Comparison of ENCODE assay signal across 25 cellular contexts in the genomic region with DNA sequence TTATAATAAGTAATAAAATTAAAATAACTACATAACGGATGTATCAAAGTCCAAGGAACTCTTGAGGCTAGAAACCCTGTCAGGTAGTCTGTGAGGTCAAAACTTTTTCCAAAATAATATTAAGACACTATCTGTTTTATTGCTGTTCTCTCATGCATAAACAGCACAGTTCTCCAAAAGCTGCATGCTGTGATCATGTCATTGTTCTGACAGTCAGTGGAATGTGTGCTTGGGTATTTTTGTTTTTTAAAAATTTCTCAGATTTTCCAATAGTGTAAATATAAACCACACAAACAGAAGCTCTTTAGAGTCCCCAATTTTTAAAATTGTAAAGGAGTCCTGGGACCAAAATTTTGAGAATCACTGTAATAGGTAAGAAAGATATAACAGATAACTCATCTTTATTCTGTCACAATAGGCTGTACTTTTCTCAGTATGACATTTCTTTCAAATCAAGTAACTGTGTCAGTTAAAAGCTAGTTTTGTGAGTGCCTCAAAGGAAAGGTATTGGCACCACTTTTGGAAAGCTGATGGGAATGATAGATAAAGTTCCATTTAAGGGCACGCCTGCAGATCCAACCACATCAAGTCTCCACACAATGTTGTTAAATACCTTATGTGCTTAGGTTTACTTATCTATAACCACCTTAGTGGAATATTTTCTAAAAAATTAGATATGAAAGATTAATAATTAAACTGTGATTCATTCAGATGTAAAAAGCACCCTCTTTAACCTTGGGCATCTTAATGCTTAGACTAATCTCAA.
"Had no signal": no experiment of that assay in that cellular context is flagged by ENCODE, and none has a peak within 500 bp of the region (broad histone marks: within the 10 kb centered on the region; RNA-seq: fewer than 3 reads in every experiment).

No MANE protein-coding gene starts in this region.

- H3K4me3 ChIP-seq: colonic mucosa, esophagus squamous epithelium, gastroesophageal sphincter, left ventricle myocardium inferior, lower lobe of right lung, prostate gland, right lobe of liver, spleen, testis, tibial nerve had no signal

- FAIRE-seq: keratinocyte had no signal

- H3K27me3 ChIP-seq: colonic mucosa, esophagus squamous epithelium, gastroesophageal sphincter, right lobe of liver, spleen, testis, tibial nerve had no signal

- DNase-seq: colonic mucosa; dermis blood vessel endothelial cell; esophagus squamous epithelium; foreskin fibroblast; glutamatergic neuron; left cardiac atrium; left ventricle myocardium inferior; lower lobe of right lung; midbrain; occipital lobe; right lobe of liver; spleen; stimulated activated CD4-positive, alpha-beta T cell treated with anti-CD3 and anti-CD28 coated beads, Interleukin-15, amount 100 ng/mL, for 24 hours; stimulated activated CD4-positive, alpha-beta T cell treated with anti-CD3 and anti-CD28 coated beads, Interleukin-1b, Interleukin-23, amount 100 ng/mL, for 48 hours; stimulated activated CD4-positive, alpha-beta T cell treated with anti-CD3 and anti-CD28 coated beads, Interleukin-4, amount 100 ng/mL, for 24 hours; testis had no signal

- H3K4me1 Mint-ChIP-seq: memory B cell; stimulated activated memory B cell treated with anti-CD40 and anti-IgM and Interleukin-4, amounts not matched to agents 10 μg/mL and 1 μg/mL and 100 μg/mL, for 72 hours had no signal

- H3K27me3 Mint-ChIP-seq: memory B cell; natural killer cell treated with Interleukin-12 subunit alpha and Interleukin-12 subunit beta and Interleukin-15 and Interleukin-18, amount 100 ng/mL, for 72 hours; stimulated activated memory B cell treated with anti-CD40 and anti-IgM and Interleukin-4, amounts not matched to agents 10 μg/mL and 1 μg/mL and 100 μg/mL, for 72 hours; stimulated activated naive CD8-positive, alpha-beta T cell treated with anti-CD3 and anti-CD28 coated beads, Interleukin-15, Interleukin-2, amounts not matched to agents 100 ng/mL and 50 ng/mL, for 24 hours had no signal

- H3K9me3 Mint-ChIP-seq: memory B cell; natural killer cell treated with Interleukin-12 subunit alpha and Interleukin-12 subunit beta and Interleukin-15 and Interleukin-18, amount 100 ng/mL, for 72 hours; stimulated activated memory B cell treated with anti-CD40 and anti-IgM and Interleukin-4, amounts not matched to agents 10 μg/mL and 1 μg/mL and 100 μg/mL, for 72 hours; stimulated activated naive CD8-positive, alpha-beta T cell treated with anti-CD3 and anti-CD28 coated beads, Interleukin-15, Interleukin-2, amounts not matched to agents 100 ng/mL and 50 ng/mL, for 24 hours had no signal

- H3K9me3 ChIP-seq: colonic mucosa, esophagus squamous epithelium, gastroesophageal sphincter, left ventricle myocardium inferior, lower lobe of right lung, prostate gland, right lobe of liver, spleen, testis, tibial nerve had no signal

- H3K27ac Mint-ChIP-seq: memory B cell; natural killer cell treated with Interleukin-12 subunit alpha and Interleukin-12 subunit beta and Interleukin-15 and Interleukin-18, amount 100 ng/mL, for 72 hours; stimulated activated memory B cell treated with anti-CD40 and anti-IgM and Interleukin-4, amounts not matched to agents 10 μg/mL and 1 μg/mL and 100 μg/mL, for 72 hours; stimulated activated naive CD8-positive, alpha-beta T cell treated with anti-CD3 and anti-CD28 coated beads, Interleukin-15, Interleukin-2, amounts not matched to agents 100 ng/mL and 50 ng/mL, for 24 hours had no signal

- H3K27ac ChIP-seq: colonic mucosa, esophagus squamous epithelium, gastroesophageal sphincter, left ventricle myocardium inferior, lower lobe of right lung, parathyroid adenoma, prostate gland, right lobe of liver, spleen, testis, tibial nerve had no signal

- H3K4me1 ChIP-seq: colonic mucosa, esophagus squamous epithelium, gastroesophageal sphincter, left ventricle myocardium inferior, lower lobe of right lung, parathyroid adenoma, prostate gland, right lobe of liver, spleen, testis, tibial nerve had no signal

- H3K4me3 Mint-ChIP-seq: memory B cell; natural killer cell treated with Interleukin-12 subunit alpha and Interleukin-12 subunit beta and Interleukin-15 and Interleukin-18, amount 100 ng/mL, for 72 hours; stimulated activated memory B cell treated with anti-CD40 and anti-IgM and Interleukin-4, amounts not matched to agents 10 μg/mL and 1 μg/mL and 100 μg/mL, for 72 hours; stimulated activated naive CD8-positive, alpha-beta T cell treated with anti-CD3 and anti-CD28 coated beads, Interleukin-15, Interleukin-2, amounts not matched to agents 100 ng/mL and 50 ng/mL, for 24 hours had no signal

- H3K36me3 ChIP-seq: colonic mucosa, prostate gland, right lobe of liver had no signal

- ATAC-seq: gastroesophageal sphincter; left cardiac atrium; lower lobe of right lung; natural killer cell treated with Interleukin-12 subunit alpha and Interleukin-12 subunit beta and Interleukin-15 and Interleukin-18, amount 100 ng/mL, for 72 hours; right lobe of liver; stimulated activated memory B cell treated with anti-CD40 and anti-IgM and Interleukin-4, amounts not matched to agents 10 μg/mL and 1 μg/mL and 100 μg/mL, for 72 hours had no signal
